Comparison of ENCODE assay signal across 37 cellular contexts in genomic region chr15:27833974-27834373, GRCh38.
"Had no signal": no experiment of that assay in that cellular context is flagged by ENCODE, and none has a peak within 500 bp of the region (broad histone marks: within the 10 kb centered on the region; RNA-seq: fewer than 3 reads in every experiment).

No MANE protein-coding gene starts in this region.

- H3K9me3 Mint-ChIP-seq: activated B cell treated with CpG ODN at 0.5 μM for 24 hours; activated CD4-positive, alpha-beta memory T cell treated with anti-CD3 and anti-CD28 coated beads for 36 hours; activated CD4-positive, alpha-beta T cell treated with anti-CD3 and anti-CD28 coated beads, Interleukin-2, amount 10 ng/mL, durations not matched to agents 24 days and 14 days; activated CD8-positive, alpha-beta T cell treated with anti-CD3 and anti-CD28 coated beads for 36 hours; activated naive CD4-positive, alpha-beta T cell treated with anti-CD3 and anti-CD28 coated beads for 36 hours; activated naive CD8-positive, alpha-beta T cell treated with anti-CD3 and anti-CD28 coated beads for 36 hours; activated T-cell treated with anti-CD3 and anti-CD28 coated beads, Interleukin-2, amount 50 U/mL, for 4 hours; T-helper 1 cell treated with Interleukin-12 subunit alpha and Interleukin-12 subunit beta and Interleukin-4 antibody, amounts not matched to agents 30 μg/mL and 1 μg/mL, for 36 hours had no signal

- H3K9me3 ChIP-seq: adrenal gland, ascending aorta had no signal

- H3K27ac Mint-ChIP-seq: activated B cell treated with CpG ODN at 0.5 μM for 24 hours; activated CD4-positive, alpha-beta memory T cell treated with anti-CD3 and anti-CD28 coated beads for 36 hours; activated CD4-positive, alpha-beta T cell treated with anti-CD3 and anti-CD28 coated beads, Interleukin-2, amount 10 ng/mL, durations not matched to agents 24 days and 14 days; activated CD8-positive, alpha-beta T cell treated with anti-CD3 and anti-CD28 coated beads for 36 hours; activated naive CD4-positive, alpha-beta T cell treated with anti-CD3 and anti-CD28 coated beads for 36 hours; activated naive CD4-positive, alpha-beta T cell treated with anti-CD3 and anti-CD28 coated beads, Interleukin-2, amount 50 U/mL, for 72 hours; activated naive CD8-positive, alpha-beta T cell treated with anti-CD3 and anti-CD28 coated beads for 36 hours; activated T-cell treated with anti-CD3 and anti-CD28 coated beads, Interleukin-2, amount 50 U/mL, for 72 hours; activated T-helper 1 cell treated with anti-CD3 and anti-CD28 coated beads, Interleukin-12 subunit alpha, Interleukin-12 subunit beta, Interleukin-2, Interleukin-4 antibody, amounts not matched to agents 30 ng/mL and 10 ng/mL and 1 ng/mL, durations not matched to agents 14 hours and 24 hours and 36 hours; activated T-helper 17 cell treated with anti-CD3 and anti-CD28 coated beads, Interleukin-2, amount 50 U/mL, for 72 hours; T-helper 1 cell treated with Interleukin-12 subunit alpha and Interleukin-12 subunit beta and Interleukin-4 antibody, amounts not matched to agents 30 μg/mL and 1 μg/mL, for 36 hours; T-helper 2 cell treated with Interferon-gamma antibody and Interleukin-4, amounts not matched to agents 5 μg/mL and 100 μg/mL, for 36 hours had no signal

- ATAC-seq: activated CD8-positive, alpha-beta T cell treated with anti-CD3 and anti-CD28 coated beads for 36 hours; activated naive CD4-positive, alpha-beta T cell treated with anti-CD3 and anti-CD28 coated beads, Interleukin-2, amount 50 U/mL, for 72 hours; activated T-cell treated with anti-CD3 and anti-CD28 coated beads, Interleukin-2, amount 50 U/mL, for 4 hours; activated T-cell treated with anti-CD3 and anti-CD28 coated beads, Interleukin-2, amount 50 U/mL, for 72 hours; activated T-helper 17 cell treated with anti-CD3 and anti-CD28 coated beads, Interleukin-2, amount 50 U/mL, for 72 hours had no signal

- H3K27ac ChIP-seq: adrenal gland, ascending aorta, cardiac muscle cell, VCaP had no signal

- DNase-seq: activated B cell treated with CpG ODN at 0.5 μM for 24 hours; activated CD4-positive, alpha-beta memory T cell treated with anti-CD3 and anti-CD28 coated beads for 36 hours; activated CD4-positive, alpha-beta T cell treated with anti-CD3 and anti-CD28 coated beads for 4 hours; activated CD4-positive, alpha-beta T cell treated with anti-CD3 and anti-CD28 coated beads, Interleukin-2, amount 50 U/mL, for 1 hour; activated CD4-positive, alpha-beta T cell treated with anti-CD3 and anti-CD28 coated beads, Interleukin-2, amount 50 U/mL, for 4 hours; activated CD4-positive, CD25-positive, alpha-beta regulatory T cell treated with anti-CD3 and anti-CD28 coated beads, Interleukin-2, amount 50 U/mL, for 72 hours; activated CD8-positive, alpha-beta memory T cell treated with anti-CD3 and anti-CD28 coated beads, Interleukin-2, amount 50 U/mL, for 4 hours; activated CD8-positive, alpha-beta T cell treated with anti-CD3 and anti-CD28 coated beads for 36 hours; activated effector memory CD4-positive, alpha-beta T cell treated with anti-CD3 and anti-CD28 coated beads, Interleukin-2, amount 50 U/mL, for 16 hours; activated gamma-delta T cell treated with Interleukin-2 at 50 U/mL for 16 hours; activated naive CD4-positive, alpha-beta T cell; activated naive CD4-positive, alpha-beta T cell treated with anti-CD3 and anti-CD28 coated beads for 36 hours; activated naive CD4-positive, alpha-beta T cell treated with anti-CD3 and anti-CD28 coated beads, Interleukin-2, amount 50 U/mL, for 16 hours; activated naive CD8-positive, alpha-beta T cell treated with anti-CD3 and anti-CD28 coated beads for 36 hours; activated T-cell treated with anti-CD3 and anti-CD28 coated beads for 4 hours; activated T-cell treated with anti-CD3 and anti-CD28 coated beads, Interleukin-2, amount 50 U/mL, for 1 hour; activated T-cell treated with anti-CD3 and anti-CD28 coated beads, Interleukin-2, amount 50 U/mL, for 4 hours; activated T-cell treated with anti-CD3 and anti-CD28 coated beads, Interleukin-2, amount 50 U/mL, for 72 hours; adrenal gland; amniotic stem cell; anterior cingulate cortex; caudate nucleus; cerebellar nuclear complex; T-helper 1 cell; T-helper 2 cell; T-helper 9 cell had no signal

- H3K4me1 Mint-ChIP-seq: activated B cell treated with CpG ODN at 0.5 μM for 24 hours; activated CD4-positive, alpha-beta T cell treated with anti-CD3 and anti-CD28 coated beads, Interleukin-2, amount 10 ng/mL, durations not matched to agents 24 days and 14 days; activated naive CD8-positive, alpha-beta T cell treated with anti-CD3 and anti-CD28 coated beads for 36 hours; activated T-helper 17 cell treated with anti-CD3 and anti-CD28 coated beads, Interleukin-2, amount 50 U/mL, for 72 hours; central memory CD8-positive, alpha-beta T cell had no signal

- H3K36me3 ChIP-seq: adrenal gland, ascending aorta, cardiac muscle cell had no signal

- H3K4me1 ChIP-seq: adrenal gland, ascending aorta had no signal

- H3K36me3 Mint-ChIP-seq: activated CD4-positive, alpha-beta memory T cell treated with anti-CD3 and anti-CD28 coated beads for 36 hours; activated naive CD8-positive, alpha-beta T cell treated with anti-CD3 and anti-CD28 coated beads for 36 hours; brain had no signal

- H3K4me3 Mint-ChIP-seq: activated B cell treated with CpG ODN at 0.5 μM for 24 hours; activated CD4-positive, alpha-beta memory T cell treated with anti-CD3 and anti-CD28 coated beads for 36 hours; activated CD4-positive, alpha-beta T cell treated with anti-CD3 and anti-CD28 coated beads, Interleukin-2, amount 10 ng/mL, durations not matched to agents 24 days and 14 days; activated CD8-positive, alpha-beta T cell treated with anti-CD3 and anti-CD28 coated beads for 36 hours; activated naive CD4-positive, alpha-beta T cell treated with anti-CD3 and anti-CD28 coated beads for 36 hours; activated naive CD8-positive, alpha-beta T cell treated with anti-CD3 and anti-CD28 coated beads for 36 hours; activated T-cell treated with anti-CD3 and anti-CD28 coated beads, Interleukin-2, amount 50 U/mL, for 4 hours; activated T-cell treated with anti-CD3 and anti-CD28 coated beads, Interleukin-2, amount 50 U/mL, for 72 hours; activated T-helper 1 cell treated with anti-CD3 and anti-CD28 coated beads, Interleukin-12 subunit alpha, Interleukin-12 subunit beta, Interleukin-2, Interleukin-4 antibody, amounts not matched to agents 30 ng/mL and 10 ng/mL and 1 ng/mL, durations not matched to agents 14 hours and 24 hours and 36 hours; activated T-helper 17 cell treated with anti-CD3 and anti-CD28 coated beads, Interleukin-2, amount 50 U/mL, for 72 hours; brain; central memory CD8-positive, alpha-beta T cell; T-helper 1 cell treated with Interleukin-12 subunit alpha and Interleukin-12 subunit beta and Interleukin-4 antibody, amounts not matched to agents 30 μg/mL and 1 μg/mL, for 36 hours; T-helper 2 cell treated with Interferon-gamma antibody and Interleukin-4, amounts not matched to agents 5 μg/mL and 100 μg/mL, for 36 hours had no signal

- H3K4me3 ChIP-seq: adrenal gland, ascending aorta, cardiac muscle cell had no signal

- H3K27me3 ChIP-seq: adrenal gland, ascending aorta, cardiac muscle cell had no signal

- H3K27me3 Mint-ChIP-seq: activated B cell treated with CpG ODN at 0.5 μM for 24 hours; activated CD4-positive, alpha-beta memory T cell treated with anti-CD3 and anti-CD28 coated beads for 36 hours; activated CD4-positive, alpha-beta T cell treated with anti-CD3 and anti-CD28 coated beads, Interleukin-2, amount 10 ng/mL, durations not matched to agents 24 days and 14 days; activated CD8-positive, alpha-beta T cell treated with anti-CD3 and anti-CD28 coated beads for 36 hours had no signal
